ENCODE assay signal across 8 cellular contexts in the genomic region with DNA sequence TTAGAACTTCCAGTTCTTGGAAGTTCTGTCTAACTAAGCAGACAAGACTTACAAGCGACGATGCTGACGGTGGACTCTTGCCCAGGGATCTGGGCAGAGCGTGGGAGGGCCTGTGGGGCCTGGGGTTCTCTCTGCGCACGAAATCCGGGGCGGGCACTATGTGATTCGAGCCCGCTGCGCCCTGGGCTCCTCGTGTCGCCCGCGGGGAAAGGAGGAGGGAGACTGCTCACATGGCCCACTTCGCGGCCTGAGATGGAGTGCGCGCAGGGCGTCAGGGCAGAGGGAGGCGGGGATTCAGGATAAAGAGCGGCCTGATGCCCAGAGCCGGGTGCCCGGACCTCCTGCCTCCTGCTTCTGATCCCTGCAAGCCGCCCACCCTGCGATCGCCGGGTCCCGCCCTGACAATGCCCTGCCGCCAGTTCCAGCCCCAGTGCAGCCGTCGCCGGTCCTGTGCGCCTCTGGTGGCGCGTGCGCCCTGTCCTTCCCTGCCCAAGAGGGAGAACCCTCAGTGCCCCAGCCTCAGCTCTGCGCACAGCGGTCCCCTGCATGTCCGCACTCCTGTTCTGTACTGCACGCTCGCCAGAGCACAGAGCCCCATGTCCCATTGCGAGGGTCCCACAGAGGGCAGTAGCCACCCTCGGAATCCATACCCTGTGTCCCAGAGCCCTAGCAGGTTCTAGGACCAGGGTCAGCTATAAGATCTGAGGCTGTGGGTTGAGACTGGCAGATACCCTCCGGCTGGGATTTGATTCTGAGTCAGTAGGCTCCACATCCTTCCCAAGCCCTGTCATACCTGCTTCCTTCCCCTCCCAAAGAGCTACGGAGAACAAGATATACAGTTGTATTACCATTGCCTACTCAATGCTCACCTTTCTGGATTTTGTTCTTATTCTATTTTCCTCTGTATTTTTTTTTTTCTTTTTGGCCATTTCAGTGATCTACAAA.
DNase-seq lines count a peak whose midpoint lies in the region; ATAC-seq and TF ChIP-seq lines count a peak whose summit lies in the region.

No MANE protein-coding gene starts in this region.

- H3K9me3 Mint-ChIP-seq in WTC11: no peaks in the 10 kb centered on the region

- POLR2A ChIA-PET in WTC11 (lab: Charles Lee): interaction anchor here (0.8 kb wide), 1 partner anchor 280 kb away, joined by 3 read pairs; no protein-coding TSS in a partner anchor

- H3K27ac Mint-ChIP-seq in WTC11: no peak overlapping the region

- H3K36me3 Mint-ChIP-seq in WTC11: no peaks in the 10 kb centered on the region

- no peak for TF ChIP-seq CTCF in WTC11 (IDR thresholded peaks at IDR 0.05)
- peak; percentile 17 for TF ChIP-seq CTCF in epithelial cell of proximal tubule (conservative IDR thresholded peaks at IDR 0.05; ENCODE audit: low read depth, low read length)

- ATAC-seq in WTC11 (peak; percentile 97), HG03460 (IDR thresholded peaks at IDR 0.05; ENCODE audit: unreplicated experiment) (no peak)

- DNase-seq in ELR (ENCODE audit: low read depth) (peak; percentile 74), WTC11 (ENCODE audit: low spot score) (peak; percentile 74), epithelial cell of proximal tubule (ENCODE audit: low read depth) (no peak), nucleus accumbens (lab: John Stamatoyannopoulos, UW) (peak in 37 of 56 donors; percentile 7 to 71 (median 38)), SW480 (ENCODE audit: low spot score) (no peak), HUDEP-2 (lab: John Stamatoyannopoulos, UW; ENCODE audit: unreplicated experiment in 76 of 76) (no peak), NCI-H187 (lab: John Stamatoyannopoulos, UW) (no peak)

- H3K4me3 ChIP-seq in epithelial cell of proximal tubule (ENCODE audit: low read depth, low read length): peak overlapping the region; percentile 51

- peaks cover 37% of the 10 kb centered on the region for H3K27me3 Mint-ChIP-seq in WTC11 (ENCODE audit: low read depth)

- peak overlapping the region; percentile 77 for H3K4me3 Mint-ChIP-seq in WTC11

- H3K4me1 Mint-ChIP-seq in WTC11: peaks cover 10% of the 10 kb centered on the region

- CTCF ChIA-PET in WTC11 (lab: Charles Lee): interaction anchor here (0.7 to 1.4 kb wide), 6 partner anchors 9 to 378 kb away, joined by 3 to 6 read pairs (median 4); a partner anchor contains a TSS

TF ChIP-seq in WTC11, 78 proteins besides CTCF, POLR2A, EP300 and RAD21 (continues in another document):
- TF ChIP-seq ZNF121 (CRISPR knock-in tag; IDR thresholded peaks at IDR 0.05) (no peak), SMAD3 (CRISPR knock-in tag; IDR thresholded peaks at IDR 0.05; ENCODE audit: borderline replicate concordance) (peak; percentile 72; the same call in 1 of the 2 replicates), NR2C2 (CRISPR knock-in tag; IDR thresholded peaks at IDR 0.05) (no peak), ESRRA (CRISPR knock-in tag; IDR thresholded peaks at IDR 0.05; ENCODE audit: borderline replicate concordance) (no peak), KAT7 (CRISPR knock-in tag; IDR thresholded peaks at IDR 0.05; ENCODE audit: borderline replicate concordance) (no peak), FOXP1 (CRISPR knock-in tag; IDR thresholded peaks at IDR 0.05; ENCODE audit: borderline replicate concordance) (peak; percentile 83; the same call in 1 of the 2 replicates), NR3C1 (CRISPR knock-in tag; conservative IDR thresholded peaks at IDR 0.05; ENCODE audit: low read depth) (no peak; the same call in 1 of the 2 replicates), TEAD1 (CRISPR knock-in tag; IDR thresholded peaks at IDR 0.05) (0 out of 2 replicates have a peak, but pooled peaks have one; percentile 34), ZBTB21 (CRISPR knock-in tag; IDR thresholded peaks at IDR 0.05; ENCODE audit: borderline replicate concordance) (peak; percentile 41; the same call in 1 of the 2 replicates), IRF2 (CRISPR knock-in tag; IDR thresholded peaks at IDR 0.05; ENCODE audit: borderline replicate concordance, low read depth) (no peak), JUN (CRISPR knock-in tag; IDR thresholded peaks at IDR 0.05) (no peak), TP53 (CRISPR knock-in tag; IDR thresholded peaks at IDR 0.05) (peak; percentile 70; the same call in 1 of the 2 replicates), EMX1 (CRISPR knock-in tag; IDR thresholded peaks at IDR 0.05) (no peak)
- TF ChIP-seq, protein P1, sequence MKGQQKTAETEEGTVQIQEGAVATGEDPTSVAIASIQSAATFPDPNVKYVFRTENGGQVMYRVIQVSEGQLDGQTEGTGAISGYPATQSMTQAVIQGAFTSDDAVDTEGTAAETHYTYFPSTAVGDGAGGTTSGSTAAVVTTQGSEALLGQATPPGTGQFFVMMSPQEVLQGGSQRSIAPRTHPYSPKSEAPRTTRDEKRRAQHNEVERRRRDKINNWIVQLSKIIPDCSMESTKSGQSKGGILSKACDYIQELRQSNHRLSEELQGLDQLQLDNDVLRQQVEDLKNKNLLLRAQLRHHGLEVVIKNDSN (CRISPR knock-in tag; IDR thresholded peaks at IDR 0.05): peak; percentile 50; the same call in 1 of the 2 replicates
- TF ChIP-seq, protein P2, sequence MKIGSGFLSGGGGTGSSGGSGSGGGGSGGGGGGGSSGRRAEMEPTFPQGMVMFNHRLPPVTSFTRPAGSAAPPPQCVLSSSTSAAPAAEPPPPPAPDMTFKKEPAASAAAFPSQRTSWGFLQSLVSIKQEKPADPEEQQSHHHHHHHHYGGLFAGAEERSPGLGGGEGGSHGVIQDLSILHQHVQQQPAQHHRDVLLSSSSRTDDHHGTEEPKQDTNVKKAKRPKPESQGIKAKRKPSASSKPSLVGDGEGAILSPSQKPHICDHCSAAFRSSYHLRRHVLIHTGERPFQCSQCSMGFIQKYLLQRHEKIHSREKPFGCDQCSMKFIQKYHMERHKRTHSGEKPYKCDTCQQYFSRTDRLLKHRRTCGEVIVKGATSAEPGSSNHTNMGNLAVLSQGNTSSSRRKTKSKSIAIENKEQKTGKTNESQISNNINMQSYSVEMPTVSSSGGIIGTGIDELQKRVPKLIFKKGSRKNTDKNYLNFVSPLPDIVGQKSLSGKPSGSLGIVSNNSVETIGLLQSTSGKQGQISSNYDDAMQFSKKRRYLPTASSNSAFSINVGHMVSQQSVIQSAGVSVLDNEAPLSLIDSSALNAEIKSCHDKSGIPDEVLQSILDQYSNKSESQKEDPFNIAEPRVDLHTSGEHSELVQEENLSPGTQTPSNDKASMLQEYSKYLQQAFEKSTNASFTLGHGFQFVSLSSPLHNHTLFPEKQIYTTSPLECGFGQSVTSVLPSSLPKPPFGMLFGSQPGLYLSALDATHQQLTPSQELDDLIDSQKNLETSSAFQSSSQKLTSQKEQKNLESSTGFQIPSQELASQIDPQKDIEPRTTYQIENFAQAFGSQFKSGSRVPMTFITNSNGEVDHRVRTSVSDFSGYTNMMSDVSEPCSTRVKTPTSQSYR (CRISPR knock-in tag; IDR thresholded peaks at IDR 0.05): peak; percentile 88
- TF ChIP-seq, protein P3, sequence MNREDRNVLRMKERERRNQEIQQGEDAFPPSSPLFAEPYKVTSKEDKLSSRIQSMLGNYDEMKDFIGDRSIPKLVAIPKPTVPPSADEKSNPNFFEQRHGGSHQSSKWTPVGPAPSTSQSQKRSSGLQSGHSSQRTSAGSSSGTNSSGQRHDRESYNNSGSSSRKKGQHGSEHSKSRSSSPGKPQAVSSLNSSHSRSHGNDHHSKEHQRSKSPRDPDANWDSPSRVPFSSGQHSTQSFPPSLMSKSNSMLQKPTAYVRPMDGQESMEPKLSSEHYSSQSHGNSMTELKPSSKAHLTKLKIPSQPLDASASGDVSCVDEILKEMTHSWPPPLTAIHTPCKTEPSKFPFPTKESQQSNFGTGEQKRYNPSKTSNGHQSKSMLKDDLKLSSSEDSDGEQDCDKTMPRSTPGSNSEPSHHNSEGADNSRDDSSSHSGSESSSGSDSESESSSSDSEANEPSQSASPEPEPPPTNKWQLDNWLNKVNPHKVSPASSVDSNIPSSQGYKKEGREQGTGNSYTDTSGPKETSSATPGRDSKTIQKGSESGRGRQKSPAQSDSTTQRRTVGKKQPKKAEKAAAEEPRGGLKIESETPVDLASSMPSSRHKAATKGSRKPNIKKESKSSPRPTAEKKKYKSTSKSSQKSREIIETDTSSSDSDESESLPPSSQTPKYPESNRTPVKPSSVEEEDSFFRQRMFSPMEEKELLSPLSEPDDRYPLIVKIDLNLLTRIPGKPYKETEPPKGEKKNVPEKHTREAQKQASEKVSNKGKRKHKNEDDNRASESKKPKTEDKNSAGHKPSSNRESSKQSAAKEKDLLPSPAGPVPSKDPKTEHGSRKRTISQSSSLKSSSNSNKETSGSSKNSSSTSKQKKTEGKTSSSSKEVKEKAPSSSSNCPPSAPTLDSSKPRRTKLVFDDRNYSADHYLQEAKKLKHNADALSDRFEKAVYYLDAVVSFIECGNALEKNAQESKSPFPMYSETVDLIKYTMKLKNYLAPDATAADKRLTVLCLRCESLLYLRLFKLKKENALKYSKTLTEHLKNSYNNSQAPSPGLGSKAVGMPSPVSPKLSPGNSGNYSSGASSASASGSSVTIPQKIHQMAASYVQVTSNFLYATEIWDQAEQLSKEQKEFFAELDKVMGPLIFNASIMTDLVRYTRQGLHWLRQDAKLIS (CRISPR knock-in tag; IDR thresholded peaks at IDR 0.05; ENCODE audit: borderline replicate concordance): peak; percentile 44; the same call in 1 of the 2 replicates
- TF ChIP-seq, protein P4, sequence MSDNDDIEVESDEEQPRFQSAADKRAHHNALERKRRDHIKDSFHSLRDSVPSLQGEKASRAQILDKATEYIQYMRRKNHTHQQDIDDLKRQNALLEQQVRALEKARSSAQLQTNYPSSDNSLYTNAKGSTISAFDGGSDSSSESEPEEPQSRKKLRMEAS (CRISPR knock-in tag; IDR thresholded peaks at IDR 0.05): peak; percentile 93
- TF ChIP-seq, protein P5, sequence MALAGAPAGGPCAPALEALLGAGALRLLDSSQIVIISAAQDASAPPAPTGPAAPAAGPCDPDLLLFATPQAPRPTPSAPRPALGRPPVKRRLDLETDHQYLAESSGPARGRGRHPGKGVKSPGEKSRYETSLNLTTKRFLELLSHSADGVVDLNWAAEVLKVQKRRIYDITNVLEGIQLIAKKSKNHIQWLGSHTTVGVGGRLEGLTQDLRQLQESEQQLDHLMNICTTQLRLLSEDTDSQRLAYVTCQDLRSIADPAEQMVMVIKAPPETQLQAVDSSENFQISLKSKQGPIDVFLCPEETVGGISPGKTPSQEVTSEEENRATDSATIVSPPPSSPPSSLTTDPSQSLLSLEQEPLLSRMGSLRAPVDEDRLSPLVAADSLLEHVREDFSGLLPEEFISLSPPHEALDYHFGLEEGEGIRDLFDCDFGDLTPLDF (CRISPR knock-in tag; IDR thresholded peaks at IDR 0.05): 0 out of 2 replicates have a peak, but pooled peaks have one; percentile 68

Comparison
In these comparisons a context has a peak if more than half of its experiments do, and no peak if none do; other contexts are left out.
1. DNase-seq: peak in ELR (single experiment), WTC11 (single experiment) and nucleus accumbens (37 of 56); none in epithelial cell of proximal tubule (single experiment), SW480 (single experiment), HUDEP-2 (0 of 76) and NCI-H187 (0 of 2).